23 cellular contexts compared by ENCODE assay signal in the genomic region with DNA sequence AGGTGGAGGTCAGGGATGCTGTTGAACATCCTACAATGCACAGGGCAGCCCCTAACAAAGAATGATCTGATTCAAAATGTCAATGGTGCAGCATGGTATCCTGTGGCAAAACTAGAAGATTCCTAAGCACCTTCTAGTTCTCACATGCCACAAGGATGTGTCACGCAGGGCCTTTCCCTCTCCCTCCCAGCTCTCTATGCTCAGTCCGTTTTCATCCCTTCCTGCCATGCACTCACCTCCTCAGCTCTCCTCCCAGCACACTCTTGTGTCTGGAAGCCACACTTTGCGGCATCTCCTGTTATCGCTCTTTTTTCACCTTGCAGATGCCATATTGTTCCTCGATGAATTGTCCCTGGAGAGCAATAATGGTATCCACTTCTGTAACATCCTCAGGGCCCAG.
DNase-seq lines count a peak whose midpoint lies in the region; ATAC-seq, FAIRE-seq and TF ChIP-seq lines count a peak whose summit lies in the region.
"Had no signal": no experiment of that assay in that cellular context is flagged by ENCODE, and none has a peak within 500 bp of the region (broad histone marks: within the 10 kb centered on the region; RNA-seq: fewer than 3 reads in every experiment).

No MANE protein-coding gene starts in this region.

- TF ChIP-seq CTCF in PC-3 (conservative IDR thresholded peaks at IDR 0.05; ENCODE audit: low read depth, low read length) (no peak), bronchial epithelial cell (IDR thresholded peaks at IDR 0.05; ENCODE audit: insufficient read depth, low read length, severe bottlenecking) (no peak), chondrocyte (IDR thresholded peaks at IDR 0.05) (no peak)

- H3K9me3 Mint-ChIP-seq in chondrocyte (ENCODE audit: low read depth) = no peaks in the 10 kb centered on the region

- H3K14ac ChIP-seq in trophoblast cell (ENCODE audit: low read length) = no peak overlapping the region

- peak; percentile 47 for DNase-seq in GM03348 (ENCODE audit: low spot score)
- peak; percentile 72 for DNase-seq in PC-3
- DNase-seq in bronchial epithelial cell (ENCODE audit: low read depth) = peak; percentile 72
- DNase-seq in trophoblast cell = peak; percentile 64 to 72
- DNase-seq in effector memory CD4-positive, alpha-beta T cell = no peak
- no peak for DNase-seq in chondrocyte (ENCODE audit: low spot score)
- no peak for DNase-seq in activated CD4-positive, alpha-beta T cell treated with anti-CD3 and anti-CD28 coated beads for 1 hour
- no peak for DNase-seq in NCI-H2029 (lab: John Stamatoyannopoulos, UW)
- DNase-seq: activated CD4-positive, alpha-beta T cell treated with anti-CD3 and anti-CD28 coated beads, Interleukin-2, amount 50 U/mL, for 4 hours; activated naive CD4-positive, alpha-beta T cell; activated T-cell treated with anti-CD3 and anti-CD28 coated beads for 4 hours; aorta; colonic mucosa; DMS153; foreskin fibroblast; NCI-H2081; NCI-H748 treated with DMSO at 0.1 percent for 48 hours; Peyer's patch; stimulated activated CD4-positive, alpha-beta T cell treated with anti-CD3 and anti-CD28 coated beads, Interleukin-12 subunit alpha, Interleukin-12 subunit beta, amount 100 ng/mL, for 4 hours; testis had no signal

- no CpG with 5 or more reads among the region's 5 CpGs for WGBS in trophoblast cell (ENCODE audit: extremely low coverage, insufficient coverage, insufficient read length)

- H3K4me1 ChIP-seq in PC-3 (ENCODE audit: insufficient read depth, low read length) (peaks cover 21% of the 10 kb centered on the region), trophoblast cell (ENCODE audit: control insufficient read depth in 1 of 2, insufficient read depth in 2 of 2, low read length in 2 of 2) (peaks cover 13 to 26% of the 10 kb centered on the region in 2 experiments)
- H3K4me1 ChIP-seq in effector memory CD4-positive, alpha-beta T cell (ENCODE audit: control insufficient read depth, insufficient read depth, low read length, poor library complexity, severe bottlenecking) = peaks cover 9% of the 10 kb centered on the region
- H3K4me1 ChIP-seq: colonic mucosa, Peyer's patch had no signal

- H3K36me3 ChIP-seq in PC-3 (ENCODE audit: low read depth, low read length) = no peaks in the 10 kb centered on the region
- no peaks in the 10 kb centered on the region for H3K36me3 ChIP-seq in bronchial epithelial cell (ENCODE audit: control insufficient read depth, insufficient read depth, low read length)
- no peaks in the 10 kb centered on the region for H3K36me3 ChIP-seq in trophoblast cell (ENCODE audit: control insufficient read depth in 1 of 2, insufficient read depth in 2 of 2, low read length in 2 of 2)
- H3K36me3 ChIP-seq in effector memory CD4-positive, alpha-beta T cell (ENCODE audit: control insufficient read depth, insufficient read depth, low read length) = no peaks in the 10 kb centered on the region
- H3K36me3 ChIP-seq: colonic mucosa, neutrophil, Peyer's patch had no signal

- no peak overlapping the region for H3K27ac Mint-ChIP-seq in chondrocyte (ENCODE audit: unreplicated experiment)

- no peak overlapping the region for H2AFZ ChIP-seq in PC-3 (ENCODE audit: low read length)
- no peak overlapping the region for H2AFZ ChIP-seq in trophoblast cell (ENCODE audit: insufficient read depth, low read length, poor library complexity)

- no peak for FAIRE-seq in bronchial epithelial cell (lab: Jason Lieb, UNC)

- no peak overlapping the region for H3K4ac ChIP-seq in trophoblast cell (ENCODE audit: low read depth, low read length)

- peak; percentile 82 for ATAC-seq in PC-3
- ATAC-seq: left lobe of liver had no signal

- H3K27me3 ChIP-seq in PC-3 (ENCODE audit: low read length) = no peaks in the 10 kb centered on the region
- no peaks in the 10 kb centered on the region for H3K27me3 ChIP-seq in bronchial epithelial cell (ENCODE audit: control insufficient read depth, insufficient read depth, low read length)
- H3K27me3 ChIP-seq in trophoblast cell (ENCODE audit: insufficient read depth, low read length) = no peaks in the 10 kb centered on the region
- no peaks in the 10 kb centered on the region for H3K27me3 ChIP-seq in effector memory CD4-positive, alpha-beta T cell (replicated peaks; ENCODE audit: control insufficient read depth, insufficient read depth, low read length, poor library complexity, severe bottlenecking)
- H3K27me3 ChIP-seq: colonic mucosa, Peyer's patch, testis had no signal

- peaks cover 60% of the 10 kb centered on the region for H3K4me1 Mint-ChIP-seq in chondrocyte (ENCODE audit: low read depth)

- H2BK12ac ChIP-seq in trophoblast cell (ENCODE audit: low read length) = no peak overlapping the region

- no peaks in the 10 kb centered on the region for H3K9me2 ChIP-seq in PC-3 (replicated peaks; ENCODE audit: low read length)

- H3K79me1 ChIP-seq in trophoblast cell (ENCODE audit: low read length) = peaks cover 7% of the 10 kb centered on the region

- POLR2A ChIA-PET in PC-3 (lab: Charles Lee; ENCODE audit: unreplicated experiment) = no interaction called here

- H3K4me2 ChIP-seq in PC-3 (ENCODE audit: low read length) (no peak overlapping the region), trophoblast cell (ENCODE audit: low read length) (no peak overlapping the region)

- H2BK5ac ChIP-seq in trophoblast cell (ENCODE audit: low read depth, low read length, poor library complexity) = no peak overlapping the region

- H4K20me1 ChIP-seq in PC-3 (ENCODE audit: low read length) = no peaks in the 10 kb centered on the region

- no peak overlapping the region for H4K91ac ChIP-seq in trophoblast cell (ENCODE audit: low read depth, low read length)

- H2BK120ac ChIP-seq in trophoblast cell (ENCODE audit: insufficient read depth, low read length, poor library complexity) = no peak overlapping the region

- H3K27me3 Mint-ChIP-seq in chondrocyte (ENCODE audit: low read depth) = no peaks in the 10 kb centered on the region

- no peak overlapping the region for H3K4me3 ChIP-seq in PC-3 (ENCODE audit: low read length)
- no peak overlapping the region for H3K4me3 ChIP-seq in bronchial epithelial cell (ENCODE audit: low read depth, low read length)
- no peak overlapping the region for H3K4me3 ChIP-seq in trophoblast cell (ENCODE audit: low read depth, low read length)
- no peak overlapping the region for H3K4me3 ChIP-seq in effector memory CD4-positive, alpha-beta T cell (ENCODE audit: insufficient read depth, low read depth, low read length, poor library complexity, severe bottlenecking)
- H3K4me3 ChIP-seq: colonic mucosa, Peyer's patch, testis had no signal

- CTCF ChIA-PET in PC-3 (lab: Charles Lee) = interaction anchor here (1.0 kb wide), 1 partner anchor 175 kb away, joined by 5 read pairs; no protein-coding TSS in a partner anchor

- no peak overlapping the region for H3K18ac ChIP-seq in trophoblast cell (ENCODE audit: low read length)

- BruUV-seq in PC-3 (replicated peaks; lab: Mats Ljungman, UMichigan) = no TSS peak

- H3F3A ChIP-seq in PC-3 (ENCODE audit: low read length, unreplicated experiment) = no peaks in the 10 kb centered on the region

- intact Hi-C loops in PC-3 (cut with micrococcal nuclease) = loop anchor here (10.0 kb wide), 3 partner anchors 204 to 1064 kb away; no protein-coding TSS in a partner anchor

- no peak overlapping the region for H2AK5ac ChIP-seq in trophoblast cell (ENCODE audit: low read length)

- H4K8ac ChIP-seq in trophoblast cell (ENCODE audit: low read depth, low read length) = no peak overlapping the region

- H3K4me3 Mint-ChIP-seq in chondrocyte (ENCODE audit: unreplicated experiment) = no peak overlapping the region

- H3K9ac ChIP-seq in PC-3 (ENCODE audit: low read length) = no peak overlapping the region
- no peak overlapping the region for H3K9ac ChIP-seq in trophoblast cell (ENCODE audit: low read length)

- H3K79me2 ChIP-seq in PC-3 (ENCODE audit: low read length) = no peaks in the 10 kb centered on the region
- H3K79me2 ChIP-seq in trophoblast cell (ENCODE audit: control insufficient read depth, insufficient read depth, low read length, poor library complexity) = no peaks in the 10 kb centered on the region

- H3K36me3 Mint-ChIP-seq in chondrocyte (ENCODE audit: low read depth) = no peaks in the 10 kb centered on the region

- no peak overlapping the region for H3K27ac ChIP-seq in PC-3 (ENCODE audit: low read length)
- peak overlapping the region; percentile 36 for H3K27ac ChIP-seq in trophoblast cell (ENCODE audit: low read depth, low read length)
- no peak overlapping the region for H3K27ac ChIP-seq in effector memory CD4-positive, alpha-beta T cell (ENCODE audit: insufficient read depth, low read length, poor library complexity, severe bottlenecking)
- H3K27ac ChIP-seq: C4-2B, colonic mucosa, neutrophil, Peyer's patch, testis had no signal

- no peaks in the 10 kb centered on the region for H3K9me3 ChIP-seq in PC-3 (ENCODE audit: low read length)
- H3K9me3 ChIP-seq in trophoblast cell (ENCODE audit: insufficient read depth, low read depth, low read length) = no peaks in the 10 kb centered on the region
- H3K9me3 ChIP-seq in effector memory CD4-positive, alpha-beta T cell (ENCODE audit: control insufficient read depth, low read length) = no peaks in the 10 kb centered on the region
- H3K9me3 ChIP-seq: colonic mucosa, neutrophil, Peyer's patch, testis had no signal

- no peak overlapping the region for H4K12ac ChIP-seq in trophoblast cell (ENCODE audit: low read depth, low read length)

- H3K23ac ChIP-seq in trophoblast cell (ENCODE audit: low read length) = no peak overlapping the region

Comparison
In these comparisons a context has a peak if more than half of its experiments do, and no peak if none do; other contexts are left out.
1. DNase-seq: peak in GM03348 (single experiment), PC-3 (single experiment), bronchial epithelial cell (single experiment) and trophoblast cell (2 of 2); none in effector memory CD4-positive, alpha-beta T cell (0 of 3), chondrocyte (single experiment), activated CD4-positive, alpha-beta T cell treated with anti-CD3 and anti-CD28 coated beads for 1 hour (single experiment) and NCI-H2029 (single experiment).